ENCODE assay signal across 8 cellular contexts in the genomic region with DNA sequence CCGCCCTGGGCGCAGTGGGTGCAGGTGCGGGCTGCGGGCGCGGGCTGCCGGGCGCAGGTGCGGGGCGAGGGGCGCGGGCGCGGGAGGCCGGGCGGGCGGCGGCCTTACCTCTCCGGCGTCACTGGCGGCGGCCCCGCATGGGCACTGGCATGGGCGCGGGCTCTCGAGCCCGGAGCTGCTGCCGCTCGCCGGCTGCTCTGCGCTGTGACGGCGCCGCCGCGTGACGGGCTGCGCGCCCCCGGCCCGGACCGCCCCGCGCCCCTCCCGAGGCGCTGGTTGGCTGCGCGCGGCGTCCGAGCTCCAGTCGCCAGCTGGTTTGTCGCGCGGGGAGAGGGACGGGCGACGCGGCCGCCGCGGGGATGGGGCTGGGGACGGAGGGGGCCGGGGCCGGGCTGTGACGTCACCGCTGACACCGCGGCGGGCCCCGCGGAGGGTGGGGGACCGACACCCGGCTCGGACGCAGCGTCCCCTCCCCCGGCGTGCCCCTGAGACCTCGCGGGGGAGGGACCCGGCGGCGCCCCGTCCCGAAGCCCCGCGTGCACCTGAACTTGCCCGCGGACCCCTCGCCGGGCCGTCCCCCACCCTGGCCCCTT. TPM values are rescaled to one million over a fixed set of nuclear protein-coding genes. Genes with fewer than 3 reads are reported as not detected.
A peak's percentile ranks its signal among the peaks of the same experiment; 100 is the strongest.
DNase-seq lines count a peak whose midpoint lies in the region; ATAC-seq and TF ChIP-seq lines count a peak whose summit lies in the region.

Gene KIF1A (minus strand): TSS at position 206 of the 593 bp plus-strand sequence. CDS start 22,467 bp downstream, outside the sequence.

- H3K9ac ChIP-seq in ES-I3 (ENCODE audit: low read depth, low read length) (peak within 1 kb of the TSS; percentile 85), neural cell (ENCODE audit: low read length) (peak within 1 kb of the TSS; percentile 98)

- H3K27ac ChIP-seq in neural cell (ENCODE audit: low read length): peak within 1 kb of the TSS; percentile 94

- peaks cover 37% of the 10 kb centered on the region for H3K79me2 ChIP-seq in neural cell (replicated peaks; ENCODE audit: insufficient read depth, low read length)

- DNase-seq in NCI-H2196 treated with DMSO at 0.1 percent for 48 hours (lab: John Stamatoyannopoulos, UW; ENCODE audit: unreplicated experiment): peak; percentile 82
- peak; percentile 95 for DNase-seq in cerebellum (ENCODE audit: low spot score)
- DNase-seq in HT-29 (ENCODE audit: low spot score): no peak
- no peak for DNase-seq in kidney glomerular epithelial cell (lab: John Stamatoyannopoulos, UW)

- TF ChIP-seq CTCF in neural cell (IDR thresholded peaks at IDR 0.05; ENCODE audit: poor library complexity, severe bottlenecking): no peak

- peak within 1 kb of the TSS; percentile 96 for H3K4me3 ChIP-seq in neural cell (ENCODE audit: low read length)

- ATAC-seq in GM18502 (IDR thresholded peaks at IDR 0.05; ENCODE audit: poor library complexity, unreplicated experiment): no peak
- no peak for ATAC-seq in GM21526 (IDR thresholded peaks at IDR 0.05; ENCODE audit: low FRiP score, unreplicated experiment)

- H3K4me2 ChIP-seq in neural cell (ENCODE audit: low read length): peak within 1 kb of the TSS; percentile 73

- H3K9me2 ChIP-seq in neural cell (ENCODE audit: insufficient read depth, low read length): no peaks in the 10 kb centered on the region

- H4K20me1 ChIP-seq in neural cell (ENCODE audit: insufficient read depth): peaks cover 3% of the 10 kb centered on the region

- no peaks in the 10 kb centered on the region for H3F3A ChIP-seq in neural cell (ENCODE audit: insufficient read depth, low read length, poor library complexity, severe bottlenecking)

- H3K36me3 ChIP-seq in ES-I3 (ENCODE audit: insufficient read depth, low read length) (no peaks in the 10 kb centered on the region), neural cell (ENCODE audit: insufficient read depth, low read length) (no peaks in the 10 kb centered on the region)

- H3K27me3 ChIP-seq in neural cell (ENCODE audit: insufficient read depth, low read depth, low read length): no peaks in the 10 kb centered on the region

- no peaks in the 10 kb centered on the region for H3K4me1 ChIP-seq in ES-I3 (ENCODE audit: insufficient read depth, low read length)

- H3K9me3 ChIP-seq in ES-I3 (ENCODE audit: control insufficient read depth, insufficient read depth, low read length) (no peaks in the 10 kb centered on the region), neural cell (ENCODE audit: low read length) (no peaks in the 10 kb centered on the region)

- peak; percentile 42 for TF ChIP-seq EP300 in neural cell (conservative IDR thresholded peaks at IDR 0.05; ENCODE audit: poor library complexity, severe bottlenecking)

- TF ChIP-seq RAD21 in neural cell (conservative IDR thresholded peaks at IDR 0.05): no peak

- peak within 1 kb of the TSS; percentile 60 for H2AFZ ChIP-seq in neural cell (ENCODE audit: low read depth, low read length)

TF ChIP-seq in neural cell, 6 proteins besides CTCF, POLR2A, EP300 and RAD21:
- TF ChIP-seq TAF1 (IDR thresholded peaks at IDR 0.05; ENCODE audit: low read depth) (no peak), SMC3 (conservative IDR thresholded peaks at IDR 0.05; ENCODE audit: poor library complexity) (no peak), EZH2 (IDR thresholded peaks at IDR 0.05; ENCODE audit: borderline replicate concordance, insufficient read depth, low read length, poor library complexity, severe bottlenecking) (no peak), POLR2AphosphoS5 (IDR thresholded peaks at IDR 0.05) (peak; percentile 89), REST (IDR thresholded peaks at IDR 0.05; ENCODE audit: borderline replicate concordance) (peak; percentile 78), MXI1 (conservative IDR thresholded peaks at IDR 0.05; ENCODE audit: poor library complexity, severe bottlenecking) (peak; percentile 56)
TF ChIP-seq in neural cell: peak in this region for 3.

RNA-seq across cellular contexts. Expression of gene KIF1A, which starts in this region (rescaled TPM):
- 217 TPM for total RNA-seq in cerebellum
- polyA plus RNA-seq in neural cell: 63.4 and 89.2 TPM in 2 replicates
- 279 and 320 TPM in 2 replicates for polyA minus RNA-seq in neural cell
- total RNA-seq in HT-29 (2014; rRNA removed; shearing (Covaris generic)): not detected in 2 replicates

Comparison
In these comparisons a context has a peak if more than half of its experiments do, and no peak if none do; other contexts are left out.
1. RNA of gene KIF1A (total RNA-seq): 217 TPM in cerebellum (single experiment); not detected in HT-29; every median in the first group is over 100 times any median in the second.
2. DNase-seq: peak in NCI-H2196 treated with DMSO at 0.1 percent for 48 hours (single experiment) and cerebellum (single experiment); none in HT-29 (single experiment) and kidney glomerular epithelial cell (single experiment).